1 cellular context compared by ENCODE assay signal in genomic region chr3:14148041-14148985, GRCh38.
TF ChIP-seq lines count a peak whose summit lies in the region.

No MANE protein-coding gene starts in this region.

TF ChIP-seq in K562, 482 proteins besides CTCF, POLR2A, EP300 and RAD21:
- TF ChIP-seq POLR2G (IDR thresholded peaks at IDR 0.05; ENCODE audit: low read depth, low read length): peak; percentile 54; the same call in 1 of the 2 replicates
- no peak for TF ChIP-seq TFAM (CRISPR knock-in tag; conservative IDR thresholded peaks at IDR 0.05)
- TF ChIP-seq GABPA (tag; conservative IDR thresholded peaks at IDR 0.05; ENCODE audit: low read depth): no peak
- no peak for TF ChIP-seq SP1 (CRISPR knock-in tag; IDR thresholded peaks at IDR 0.05)
- no peak for TF ChIP-seq PPARD (CRISPR knock-in tag; IDR thresholded peaks at IDR 0.05)
- no peak for TF ChIP-seq KLF6 (CRISPR knock-in tag; IDR thresholded peaks at IDR 0.05; ENCODE audit: borderline replicate concordance)
- no peak for TF ChIP-seq MBD2 (IDR thresholded peaks at IDR 0.05; ENCODE audit: borderline replicate concordance, low read depth)
- TF ChIP-seq ZNF197 (CRISPR knock-in tag; IDR thresholded peaks at IDR 0.05; ENCODE audit: low read depth): no peak
- peak; percentile 93 for TF ChIP-seq ZBTB33 (CRISPR knock-in tag; IDR thresholded peaks at IDR 0.05)
- no peak for TF ChIP-seq POU5F1 (IDR thresholded peaks at IDR 0.05; ENCODE audit: borderline replicate concordance, low read depth, low read length, partially characterized antibody)
